12 cellular contexts compared by ENCODE assay signal in the genomic region with DNA sequence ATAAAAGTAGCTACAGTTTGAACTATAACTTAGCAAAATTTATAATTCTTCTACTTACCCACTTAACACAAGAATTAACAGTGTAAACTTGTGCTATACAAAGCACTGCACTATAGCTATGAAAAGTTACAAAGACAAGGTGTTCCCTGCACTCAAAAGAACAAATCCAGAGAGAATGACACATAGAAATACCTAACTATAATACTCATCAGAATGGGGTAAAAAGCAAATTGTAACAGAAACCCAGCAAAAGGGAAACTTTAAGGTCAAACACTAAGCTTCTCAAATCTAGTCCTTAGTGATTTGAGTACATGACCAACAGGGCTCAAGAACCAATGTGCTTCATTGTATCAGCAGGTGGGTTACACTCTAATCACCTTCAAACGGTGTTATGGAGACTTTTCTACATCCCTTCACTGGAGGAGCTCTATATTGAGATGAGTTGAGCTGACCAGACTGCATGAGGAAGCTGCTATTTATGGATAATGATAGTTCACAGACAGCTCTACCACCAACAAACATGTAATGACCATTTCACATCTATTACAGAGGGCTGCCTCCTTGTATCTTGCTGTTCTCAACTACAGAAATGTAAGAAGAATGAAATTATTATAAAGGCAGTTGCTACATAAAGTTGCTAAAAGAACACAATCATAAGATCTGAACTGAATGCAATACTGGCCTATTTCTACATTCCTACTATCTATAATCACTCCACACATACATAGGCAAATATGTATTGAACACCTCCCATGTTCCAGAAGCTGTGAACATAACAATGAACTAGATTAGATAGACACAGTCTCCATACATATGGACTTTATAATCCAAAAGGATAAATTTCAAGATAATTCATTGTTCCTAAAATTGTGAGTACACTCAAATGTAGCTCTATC. TPM values are rescaled to one million over a fixed set of nuclear protein-coding genes. Genes with fewer than 3 reads are reported as not detected.
DNase-seq lines count a peak whose midpoint lies in the region; ATAC-seq and TF ChIP-seq lines count a peak whose summit lies in the region.
"Had no signal": no experiment of that assay in that cellular context is flagged by ENCODE, and none has a peak within 500 bp of the region (broad histone marks: within the 10 kb centered on the region; RNA-seq: fewer than 3 reads in every experiment).

No MANE protein-coding gene starts in this region.

- H3K27ac ChIP-seq in right atrium auricular region = no peak overlapping the region
- H3K27ac ChIP-seq in CD8-positive, alpha-beta memory T cell (ENCODE audit: low read depth, low read length) = no peak overlapping the region
- H3K27ac ChIP-seq: esophagus squamous epithelium, pancreas had no signal

- H3K4me1 ChIP-seq in right atrium auricular region = peaks cover 0 to 11% of the 10 kb centered on the region in 2 donors
- H3K4me1 ChIP-seq in adipocyte (ENCODE audit: control insufficient read depth, insufficient read depth, low read length) = peaks cover 33% of the 10 kb centered on the region
- no peaks in the 10 kb centered on the region for H3K4me1 ChIP-seq in CD8-positive, alpha-beta memory T cell (ENCODE audit: insufficient read depth, low read length)
- H3K4me1 ChIP-seq: esophagus squamous epithelium, pancreas had no signal

- H3K36me3 Mint-ChIP-seq in WTC11 = no peaks in the 10 kb centered on the region
- peaks cover 0 to 14% (median 2%) of the 10 kb centered on the region in 3 donors for H3K36me3 Mint-ChIP-seq in CD8-positive, alpha-beta memory T cell

- no peaks in the 10 kb centered on the region for H3K27me3 Mint-ChIP-seq in WTC11 (ENCODE audit: low read depth)
- H3K27me3 Mint-ChIP-seq in CD8-positive, alpha-beta memory T cell = peaks cover 1 to 4% of the 10 kb centered on the region in 2 donors

- H3K36me3 ChIP-seq in right atrium auricular region = no peaks in the 10 kb centered on the region
- H3K36me3 ChIP-seq in adipocyte (ENCODE audit: control insufficient read depth, insufficient read depth, low read length, severe bottlenecking) = no peaks in the 10 kb centered on the region
- no peaks in the 10 kb centered on the region for H3K36me3 ChIP-seq in CD8-positive, alpha-beta memory T cell (ENCODE audit: insufficient read depth, low read length)
- H3K36me3 ChIP-seq: esophagus squamous epithelium, pancreas had no signal

- no peaks in the 10 kb centered on the region for H3K9me3 ChIP-seq in right atrium auricular region
- H3K9me3 ChIP-seq in adipocyte (ENCODE audit: control insufficient read depth, low read length) = no peaks in the 10 kb centered on the region
- no peaks in the 10 kb centered on the region for H3K9me3 ChIP-seq in CD8-positive, alpha-beta memory T cell (ENCODE audit: low read length)
- H3K9me3 ChIP-seq: esophagus squamous epithelium, pancreas had no signal

- POLR2A ChIA-PET in WTC11 (lab: Charles Lee) = no interaction called here
- POLR2A ChIA-PET in CD8-positive, alpha-beta memory T cell (lab: Charles Lee) = no interaction called here

- ATAC-seq in left ventricle myocardium superior (peak; percentile 70), WTC11 (no peak), GM18909 (IDR thresholded peaks at IDR 0.05; ENCODE audit: poor library complexity, unreplicated experiment) (no peak)
- ATAC-seq: pancreas had no signal

- H3K4me3 ChIP-seq in right atrium auricular region (no peak overlapping the region), adipocyte (ENCODE audit: low read length) (peak overlapping the region; percentile 57)
- no peak overlapping the region for H3K4me3 ChIP-seq in CD8-positive, alpha-beta memory T cell (ENCODE audit: low read length)
- H3K4me3 ChIP-seq: esophagus squamous epithelium, pancreas had no signal

- TF ChIP-seq CTCF in right atrium auricular region (IDR thresholded peaks at IDR 0.05) (no peak), WTC11 (IDR thresholded peaks at IDR 0.05) (no peak)

- 0 out of 2 replicates have a peak, but pooled peaks cover 3% of the 10 kb centered on the region for H3K9me3 Mint-ChIP-seq in WTC11
- no peaks in the 10 kb centered on the region for H3K9me3 Mint-ChIP-seq in CD8-positive, alpha-beta memory T cell

- H3K9ac ChIP-seq in adipocyte (ENCODE audit: low read length) = peak overlapping the region; percentile 44

- CTCF ChIA-PET in WTC11 (lab: Charles Lee) = interaction anchor here (0.6 to 0.9 kb wide), 2 partner anchors 139 to 866 kb away, joined by 3 to 4 read pairs; no protein-coding TSS in a partner anchor
- CTCF ChIA-PET in CD8-positive, alpha-beta memory T cell (lab: Charles Lee) = no interaction called here

- no peaks in the 10 kb centered on the region for H3K27me3 ChIP-seq in right atrium auricular region
- H3K27me3 ChIP-seq in adipocyte (replicated peaks; ENCODE audit: control insufficient read depth, insufficient read depth, low read length) = no peaks in the 10 kb centered on the region
- no peaks in the 10 kb centered on the region for H3K27me3 ChIP-seq in CD8-positive, alpha-beta memory T cell (ENCODE audit: insufficient read depth, low read length, poor library complexity, severe bottlenecking)
- H3K27me3 ChIP-seq: esophagus squamous epithelium, pancreas had no signal

- no peaks in the 10 kb centered on the region; the same call in 1 of the 2 replicates for H3K4me1 Mint-ChIP-seq in WTC11
- H3K4me1 Mint-ChIP-seq in CD8-positive, alpha-beta memory T cell = no peaks in the 10 kb centered on the region

- H3K27ac Mint-ChIP-seq in WTC11 = no peak overlapping the region
- no peak overlapping the region for H3K27ac Mint-ChIP-seq in CD8-positive, alpha-beta memory T cell

- intact Hi-C loops in left ventricle myocardium superior (cut with micrococcal nuclease) = no loop called here

- DNase-seq in left ventricle myocardium superior (no peak), right atrium auricular region (ENCODE audit: low spot score) (no peak), adipocyte (ENCODE audit: low read depth) (peak; percentile 61), fibroblast of the conjunctiva (ENCODE audit: low read depth) (peak; percentile 18), SHP77 treated with DMSO at 0.1 percent for 48 hours (lab: John Stamatoyannopoulos, UW) (no peak), WTC11 (ENCODE audit: low spot score) (no peak)
- DNase-seq in CD8-positive, alpha-beta memory T cell = no peak
- DNase-seq: activated CD4-positive, alpha-beta T cell treated with anti-CD3 and anti-CD28 coated beads for 1 hour; esophagus squamous epithelium; pancreas; substantia nigra had no signal

- no peak overlapping the region for H3K4me3 Mint-ChIP-seq in WTC11
- H3K4me3 Mint-ChIP-seq in CD8-positive, alpha-beta memory T cell = no peak overlapping the region

TF ChIP-seq in WTC11, 78 proteins besides CTCF, POLR2A, EP300 and RAD21:
- TF ChIP-seq ZNF396 (CRISPR knock-in tag; IDR thresholded peaks at IDR 0.05; ENCODE audit: borderline replicate concordance) (no peak), MXD4 (CRISPR knock-in tag; IDR thresholded peaks at IDR 0.05; ENCODE audit: borderline replicate concordance) (no peak), NR1H2 (CRISPR knock-in tag; IDR thresholded peaks at IDR 0.05) (no peak), ZNF423 (CRISPR knock-in tag; IDR thresholded peaks at IDR 0.05) (no peak), TEAD4 (CRISPR knock-in tag; IDR thresholded peaks at IDR 0.05) (no peak), ATF2 (CRISPR knock-in tag; IDR thresholded peaks at IDR 0.05; ENCODE audit: borderline replicate concordance, low read depth) (no peak), FOXJ3 (CRISPR knock-in tag; IDR thresholded peaks at IDR 0.05; ENCODE audit: borderline replicate concordance) (no peak), SMAD4 (CRISPR knock-in tag; IDR thresholded peaks at IDR 0.05) (no peak), MAX (CRISPR knock-in tag; IDR thresholded peaks at IDR 0.05) (no peak), SP1 (CRISPR knock-in tag; conservative IDR thresholded peaks at IDR 0.05) (no peak), EMX1 (CRISPR knock-in tag; IDR thresholded peaks at IDR 0.05) (no peak), TP53 (CRISPR knock-in tag; IDR thresholded peaks at IDR 0.05) (no peak), ZNF317 (CRISPR knock-in tag; IDR thresholded peaks at IDR 0.05; ENCODE audit: borderline replicate concordance, low read depth) (no peak), KAT7 (CRISPR knock-in tag; IDR thresholded peaks at IDR 0.05; ENCODE audit: borderline replicate concordance) (no peak)
- TF ChIP-seq, protein P1, sequence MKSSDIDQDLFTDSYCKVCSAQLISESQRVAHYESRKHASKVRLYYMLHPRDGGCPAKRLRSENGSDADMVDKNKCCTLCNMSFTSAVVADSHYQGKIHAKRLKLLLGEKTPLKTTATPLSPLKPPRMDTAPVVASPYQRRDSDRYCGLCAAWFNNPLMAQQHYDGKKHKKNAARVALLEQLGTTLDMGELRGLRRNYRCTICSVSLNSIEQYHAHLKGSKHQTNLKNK (CRISPR knock-in tag; IDR thresholded peaks at IDR 0.05) = no peak

RNA-seq across cellular contexts. Expression of gene PIK3R3, which starts 47.6 kb away (rescaled TPM):
- total RNA-seq in left ventricle myocardium superior (26.2 TPM), right atrium auricular region (10 to 100 TPM; 24.3 to 35.3 TPM), WTC11 (2021) (9.0 to 12.3 TPM (median 10.9 TPM) in 3 replicates)
- 1 to 10 TPM; 4.3 to 4.7 TPM for total RNA-seq in CD8-positive, alpha-beta memory T cell
- 3.3 TPM for polyA plus RNA-seq in CD8-positive, alpha-beta memory T cell

Comparison
In these comparisons a context has a peak if more than half of its experiments do, and no peak if none do; other contexts are left out.
1. DNase-seq: peak in adipocyte (single experiment) and fibroblast of the conjunctiva (single experiment); none in left ventricle myocardium superior (single experiment), right atrium auricular region (single experiment), SHP77 treated with DMSO at 0.1 percent for 48 hours (single experiment), WTC11 (single experiment) and CD8-positive, alpha-beta memory T cell (0 of 5).